Comparison of ENCODE assay signal across 9 cellular contexts in the genomic region with DNA sequence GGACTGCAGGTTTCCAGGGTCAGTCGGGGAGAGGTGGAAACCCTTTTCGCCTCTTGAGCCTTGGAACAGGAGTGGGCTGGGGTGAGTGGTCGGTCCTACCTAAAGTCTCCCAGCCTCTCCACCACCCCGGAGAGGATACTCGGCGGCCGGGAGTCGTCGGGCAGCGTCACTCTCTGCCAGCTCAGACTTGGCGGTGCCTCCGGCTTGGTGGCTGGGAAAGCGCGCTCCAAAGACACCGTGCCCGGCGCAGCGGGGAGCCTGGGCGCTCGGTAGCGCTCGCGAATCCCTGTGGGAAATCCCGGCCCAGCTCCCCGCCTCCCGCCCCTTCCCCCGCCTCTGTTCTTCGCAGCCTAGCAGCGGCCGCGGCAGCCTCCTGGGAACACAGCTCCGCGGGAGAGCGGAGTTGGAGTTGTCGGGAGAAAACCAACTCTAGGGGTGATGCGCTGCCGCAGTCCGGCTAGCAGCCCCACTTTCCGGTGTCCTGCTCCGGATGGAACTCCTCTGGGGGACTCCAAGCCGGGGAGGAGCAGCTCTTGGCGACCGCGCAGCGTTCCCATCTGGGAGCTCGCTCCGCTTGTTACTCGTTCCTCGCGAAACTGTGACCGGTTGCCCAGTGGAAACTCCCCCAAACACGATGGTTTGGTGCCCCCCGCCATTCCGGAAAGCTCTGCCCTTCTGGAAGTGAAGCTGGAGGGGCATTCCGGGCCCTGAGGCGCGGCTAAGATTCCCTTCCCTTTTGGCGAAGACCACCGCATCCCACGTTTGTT. TPM values are rescaled to one million over a fixed set of nuclear protein-coding genes. Genes with fewer than 3 reads are reported as not detected.
A peak's percentile ranks its signal among the peaks of the same experiment; 100 is the strongest.
DNase-seq lines count a peak whose midpoint lies in the region; ATAC-seq and TF ChIP-seq lines count a peak whose summit lies in the region.
"Had no signal": no experiment of that assay in that cellular context is flagged by ENCODE, and none has a peak within 500 bp of the region (broad histone marks: within the 10 kb centered on the region; RNA-seq: fewer than 3 reads in every experiment).

No MANE protein-coding gene starts in this region.

- TF ChIP-seq EP300 in upper lobe of left lung (IDR thresholded peaks at IDR 0.05): no peak

- H3K27me3 Mint-ChIP-seq in activated naive CD4-positive, alpha-beta T cell treated with anti-CD3 and anti-CD28 coated beads, Interleukin-2, amount 10 ng/mL, durations not matched to agents 7 days and 5 days: peaks cover 82% of the 10 kb centered on the region
- peaks cover 70% of the 10 kb centered on the region for H3K27me3 Mint-ChIP-seq in WTC11 (ENCODE audit: low read depth)
- H3K27me3 Mint-ChIP-seq in naive thymus-derived CD4-positive, alpha-beta T cell: peaks cover 46 to 66% (median 47%) of the 10 kb centered on the region in 5 donors

- no peak for TF ChIP-seq POLR2A in upper lobe of left lung (IDR thresholded peaks at IDR 0.05)

- H3K4me3 Mint-ChIP-seq in activated naive CD4-positive, alpha-beta T cell treated with anti-CD3 and anti-CD28 coated beads, Interleukin-2, amount 10 ng/mL, durations not matched to agents 7 days and 5 days: peak overlapping the region; percentile 53
- peak overlapping the region; percentile 96 for H3K4me3 Mint-ChIP-seq in WTC11
- H3K4me3 Mint-ChIP-seq in naive thymus-derived CD4-positive, alpha-beta T cell: peak overlapping the region in 3 of 10 donors; percentile 14 to 85 (median 39)

- peaks cover 26% of the 10 kb centered on the region for H3K4me1 Mint-ChIP-seq in activated naive CD4-positive, alpha-beta T cell treated with anti-CD3 and anti-CD28 coated beads, Interleukin-2, amount 10 ng/mL, durations not matched to agents 7 days and 5 days
- H3K4me1 Mint-ChIP-seq in WTC11: peaks cover 17% of the 10 kb centered on the region
- H3K4me1 Mint-ChIP-seq in naive thymus-derived CD4-positive, alpha-beta T cell: peaks cover 4 to 20% (median 10%) of the 10 kb centered on the region in 7 donors

- peaks cover 0 to 23% (median 12%) of the 10 kb centered on the region in 4 donors for H3K27me3 ChIP-seq in upper lobe of left lung
- no peaks in the 10 kb centered on the region for H3K27me3 ChIP-seq in naive thymus-derived CD4-positive, alpha-beta T cell (ENCODE audit: control insufficient read depth in 2 of 2, insufficient read depth in 2 of 2, low read length in 2 of 2)

- DNase-seq in activated naive CD4-positive, alpha-beta T cell treated with anti-CD3 and anti-CD28 coated beads, Interleukin-2, amount 10 ng/mL, durations not matched to agents 7 days and 5 days: no peak
- no peak for DNase-seq in activated naive CD4-positive, alpha-beta T cell (lab: John Stamatoyannopoulos, UW)
- DNase-seq in WTC11 (ENCODE audit: low spot score) (peak; percentile 60), kidney glomerular epithelial cell (lab: John Stamatoyannopoulos, UW) (peak; percentile 13), upper lobe of left lung (peak in 1 of 2 donors; percentile 75), globus pallidus (ENCODE audit: low spot score) (no peak)
- no peak for DNase-seq in naive thymus-derived CD4-positive, alpha-beta T cell

- POLR2A ChIA-PET in WTC11 (lab: Charles Lee): interaction anchor here (0.5 to 0.9 kb wide), 4 partner anchors 11 to 424 kb away, joined by 3 to 4 read pairs (median 3); no protein-coding TSS in a partner anchor
- POLR2A ChIA-PET in naive thymus-derived CD4-positive, alpha-beta T cell (lab: Charles Lee): no interaction called here

- H3K4me3 ChIP-seq in upper lobe of left lung: peak overlapping the region in 3 of 4 donors; percentile 42 to 54 (median 51)
- H3K4me3 ChIP-seq in naive thymus-derived CD4-positive, alpha-beta T cell (ENCODE audit: low read length): no peak overlapping the region

- WGBS in upper lobe of left lung, 2 donors: 6% methylated on average over 46 of the region's 60 CpGs; no CpG with 5 or more reads in 1 of the 2 donors

- TF ChIP-seq CTCF in WTC11 (IDR thresholded peaks at IDR 0.05) (no peak), upper lobe of left lung (IDR thresholded peaks at IDR 0.05) (no peak)

- intact Hi-C loops in naive thymus-derived CD4-positive, alpha-beta T cell (cut with micrococcal nuclease): loop anchor here (5.0 to 10.0 kb wide), 2 partner anchors 451 to 1098 kb away; no protein-coding TSS in a partner anchor

- ATAC-seq in WTC11: no peak
- no peak for ATAC-seq in upper lobe of left lung (ENCODE audit: low FRiP score in 2 of 2)
- no peak for ATAC-seq in HG03457 (IDR thresholded peaks at IDR 0.05; ENCODE audit: unreplicated experiment)
- ATAC-seq in naive thymus-derived CD4-positive, alpha-beta T cell: no peak

- H3K4me1 ChIP-seq in upper lobe of left lung: peaks cover 17 to 31% (median 21%) of the 10 kb centered on the region in 4 donors
- H3K4me1 ChIP-seq in naive thymus-derived CD4-positive, alpha-beta T cell (ENCODE audit: control insufficient read depth in 2 of 2, insufficient read depth in 2 of 2, low read length in 2 of 2): no peaks in the 10 kb centered on the region

- H3K36me3 ChIP-seq in upper lobe of left lung: no peaks in the 10 kb centered on the region
- H3K36me3 ChIP-seq in naive thymus-derived CD4-positive, alpha-beta T cell (ENCODE audit: control insufficient read depth in 2 of 3, insufficient read depth in 3 of 3, low read length in 3 of 3): no peaks in the 10 kb centered on the region

- no peaks in the 10 kb centered on the region for H3K9me3 ChIP-seq in upper lobe of left lung
- no peaks in the 10 kb centered on the region for H3K9me3 ChIP-seq in naive thymus-derived CD4-positive, alpha-beta T cell (ENCODE audit: control insufficient read depth in 2 of 3, low read length in 3 of 3)

- no peaks in the 10 kb centered on the region for H3K36me3 Mint-ChIP-seq in activated naive CD4-positive, alpha-beta T cell treated with anti-CD3 and anti-CD28 coated beads, Interleukin-2, amount 10 ng/mL, durations not matched to agents 7 days and 5 days
- no peaks in the 10 kb centered on the region for H3K36me3 Mint-ChIP-seq in WTC11
- H3K36me3 Mint-ChIP-seq in naive thymus-derived CD4-positive, alpha-beta T cell: peaks cover 0 to 2% (median 0%) of the 10 kb centered on the region in 5 donors

- no peak overlapping the region for H3K27ac ChIP-seq in upper lobe of left lung
- H3K27ac ChIP-seq in naive thymus-derived CD4-positive, alpha-beta T cell (ENCODE audit: low read depth, low read length): no peak overlapping the region

- no peaks in the 10 kb centered on the region for H3K9me3 Mint-ChIP-seq in activated naive CD4-positive, alpha-beta T cell treated with anti-CD3 and anti-CD28 coated beads, Interleukin-2, amount 10 ng/mL, durations not matched to agents 7 days and 5 days
- no peaks in the 10 kb centered on the region for H3K9me3 Mint-ChIP-seq in WTC11
- H3K9me3 Mint-ChIP-seq in naive thymus-derived CD4-positive, alpha-beta T cell: peaks cover 0 to 2% (median 0%) of the 10 kb centered on the region in 11 donors

- CTCF ChIA-PET in activated naive CD4-positive, alpha-beta T cell treated with anti-CD3 and anti-CD28 coated beads, Interleukin-2, amount 10 ng/mL, durations not matched to agents 7 days and 5 days (lab: Charles Lee): interaction anchor here (2.9 to 3.7 kb wide), 2 partner anchors 43 to 1098 kb away, joined by 14 to 21 read pairs; no protein-coding TSS in a partner anchor
- CTCF ChIA-PET in WTC11 (lab: Charles Lee): interaction anchor here (0.7 to 4.2 kb wide), 14 partner anchors 14 to 718 kb away, joined by 3 to 85 read pairs (median 17); no protein-coding TSS in a partner anchor
- CTCF ChIA-PET in naive thymus-derived CD4-positive, alpha-beta T cell (lab: Charles Lee): no interaction called here

- no peak overlapping the region for H3K27ac Mint-ChIP-seq in activated naive CD4-positive, alpha-beta T cell treated with anti-CD3 and anti-CD28 coated beads, Interleukin-2, amount 10 ng/mL, durations not matched to agents 7 days and 5 days
- H3K27ac Mint-ChIP-seq in WTC11: no peak overlapping the region
- H3K27ac Mint-ChIP-seq in naive thymus-derived CD4-positive, alpha-beta T cell: no peak overlapping the region

TF ChIP-seq in WTC11, 78 proteins besides CTCF, POLR2A, EP300 and RAD21:
- TF ChIP-seq, protein P1, sequence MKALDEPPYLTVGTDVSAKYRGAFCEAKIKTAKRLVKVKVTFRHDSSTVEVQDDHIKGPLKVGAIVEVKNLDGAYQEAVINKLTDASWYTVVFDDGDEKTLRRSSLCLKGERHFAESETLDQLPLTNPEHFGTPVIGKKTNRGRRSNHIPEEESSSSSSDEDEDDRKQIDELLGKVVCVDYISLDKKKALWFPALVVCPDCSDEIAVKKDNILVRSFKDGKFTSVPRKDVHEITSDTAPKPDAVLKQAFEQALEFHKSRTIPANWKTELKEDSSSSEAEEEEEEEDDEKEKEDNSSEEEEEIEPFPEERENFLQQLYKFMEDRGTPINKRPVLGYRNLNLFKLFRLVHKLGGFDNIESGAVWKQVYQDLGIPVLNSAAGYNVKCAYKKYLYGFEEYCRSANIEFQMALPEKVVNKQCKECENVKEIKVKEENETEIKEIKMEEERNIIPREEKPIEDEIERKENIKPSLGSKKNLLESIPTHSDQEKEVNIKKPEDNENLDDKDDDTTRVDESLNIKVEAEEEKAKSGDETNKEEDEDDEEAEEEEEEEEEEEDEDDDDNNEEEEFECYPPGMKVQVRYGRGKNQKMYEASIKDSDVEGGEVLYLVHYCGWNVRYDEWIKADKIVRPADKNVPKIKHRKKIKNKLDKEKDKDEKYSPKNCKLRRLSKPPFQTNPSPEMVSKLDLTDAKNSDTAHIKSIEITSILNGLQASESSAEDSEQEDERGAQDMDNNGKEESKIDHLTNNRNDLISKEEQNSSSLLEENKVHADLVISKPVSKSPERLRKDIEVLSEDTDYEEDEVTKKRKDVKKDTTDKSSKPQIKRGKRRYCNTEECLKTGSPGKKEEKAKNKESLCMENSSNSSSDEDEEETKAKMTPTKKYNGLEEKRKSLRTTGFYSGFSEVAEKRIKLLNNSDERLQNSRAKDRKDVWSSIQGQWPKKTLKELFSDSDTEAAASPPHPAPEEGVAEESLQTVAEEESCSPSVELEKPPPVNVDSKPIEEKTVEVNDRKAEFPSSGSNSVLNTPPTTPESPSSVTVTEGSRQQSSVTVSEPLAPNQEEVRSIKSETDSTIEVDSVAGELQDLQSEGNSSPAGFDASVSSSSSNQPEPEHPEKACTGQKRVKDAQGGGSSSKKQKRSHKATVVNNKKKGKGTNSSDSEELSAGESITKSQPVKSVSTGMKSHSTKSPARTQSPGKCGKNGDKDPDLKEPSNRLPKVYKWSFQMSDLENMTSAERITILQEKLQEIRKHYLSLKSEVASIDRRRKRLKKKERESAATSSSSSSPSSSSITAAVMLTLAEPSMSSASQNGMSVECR (CRISPR knock-in tag; IDR thresholded peaks at IDR 0.05; ENCODE audit: borderline replicate concordance): 0 out of 2 replicates have a peak, but pooled peaks have one; percentile 44
- TF ChIP-seq FOXP1 (CRISPR knock-in tag; IDR thresholded peaks at IDR 0.05; ENCODE audit: borderline replicate concordance): 0 out of 2 replicates have a peak, but pooled peaks have one; percentile 17
- no peak for TF ChIP-seq ZNF396 (CRISPR knock-in tag; IDR thresholded peaks at IDR 0.05; ENCODE audit: borderline replicate concordance)

RNA-seq across cellular contexts. Expression of gene EPHB1, which starts 1.4 kb away (rescaled TPM):
- 7.0 to 9.9 TPM (median 8.2 TPM) in 3 replicates for total RNA-seq in WTC11 (2021)
- 10 to 100 TPM in 1 of 6 donors, 1 to 10 TPM in 4, not detected in 1; 1.3 to 14.6 (median 2.4) TPM for total RNA-seq in upper lobe of left lung
- total RNA-seq in naive thymus-derived CD4-positive, alpha-beta T cell: 1 to 10 TPM in 3 of 5 experiments, not detected in 2; 1.6 to 2.2 (median 1.8) TPM
- polyA plus RNA-seq in naive thymus-derived CD4-positive, alpha-beta T cell: not detected
- total RNA-seq: activated CD8-positive, alpha-beta memory T cell treated with anti-CD3 and anti-CD28 coated beads for 36 hours had no signal

Comparison
In these comparisons a context has a peak if more than half of its experiments do, and no peak if none do; other contexts are left out.
1. DNase-seq: peak in WTC11 (single experiment) and kidney glomerular epithelial cell (single experiment); none in activated naive CD4-positive, alpha-beta T cell treated with anti-CD3 and anti-CD28 coated beads, Interleukin-2, amount 10 ng/mL, durations not matched to agents 7 days and 5 days (single experiment), activated naive CD4-positive, alpha-beta T cell (0 of 4), naive thymus-derived CD4-positive, alpha-beta T cell (0 of 9) and globus pallidus (single experiment).